In the genomic region with DNA sequence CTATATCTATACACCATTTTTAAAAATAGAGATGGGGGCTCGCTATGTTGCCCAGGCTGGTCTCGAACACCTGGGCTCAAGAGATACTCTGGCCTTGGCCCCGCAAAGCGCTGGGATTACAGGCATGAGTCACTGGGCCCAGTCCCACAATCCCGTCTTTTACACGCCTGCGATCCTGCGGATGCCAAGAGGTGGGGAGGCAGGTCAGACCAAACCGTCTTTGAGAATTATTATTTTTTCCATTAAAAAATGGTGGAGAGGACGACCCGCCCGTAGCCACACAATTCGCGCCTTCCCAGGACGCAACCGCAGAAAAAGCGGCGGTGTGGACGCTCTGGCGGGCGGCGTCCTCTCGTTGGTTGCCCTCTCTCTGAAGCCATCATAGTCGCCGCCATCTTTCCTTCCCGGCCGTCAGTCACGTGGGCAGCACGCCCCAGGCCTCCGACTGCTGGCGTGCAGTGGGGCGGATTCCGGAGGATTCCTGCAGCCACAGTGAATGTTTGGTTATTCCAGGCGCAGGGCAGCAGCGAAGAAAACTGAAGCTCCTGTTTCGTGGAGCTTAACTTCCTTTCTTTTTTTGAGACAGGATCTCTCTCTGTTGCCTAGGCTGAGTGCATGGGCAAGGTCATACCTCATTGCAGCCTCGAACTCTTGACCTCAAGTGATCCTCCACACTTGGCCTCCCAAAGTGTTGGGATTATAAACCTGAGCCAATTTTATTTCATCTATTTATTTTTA, we compare ENCODE assay signal across 1 cellular context.
TF ChIP-seq lines count a peak whose summit lies in the region.

No MANE protein-coding gene starts in this region.

TF ChIP-seq in PFSK-1, 5 proteins besides CTCF, POLR2A, EP300 and RAD21 (continued from another document):
- TF ChIP-seq TAF1 (IDR thresholded peaks at IDR 0.05; ENCODE audit: borderline replicate concordance, insufficient read depth, low read length) (peak; percentile 80; the same call in 1 of the 2 replicates), SIN3A (IDR thresholded peaks at IDR 0.05; ENCODE audit: borderline replicate concordance, insufficient read depth, low read length) (no peak)
